ENCODE assay signal across 14 cellular contexts in genomic region chr22:32781695-32782094, GRCh38. TPM values are rescaled to one million over a fixed set of nuclear protein-coding genes. Genes with fewer than 3 reads are reported as not detected.
"Had no signal": no experiment of that assay in that cellular context is flagged by ENCODE, and none has a peak within 500 bp of the region (broad histone marks: within the 10 kb centered on the region; RNA-seq: fewer than 3 reads in every experiment).

No MANE protein-coding gene starts in this region.

- H3K27ac ChIP-seq: body of pancreas, gastrocnemius medialis, neural progenitor cell, pancreas had no signal

- H3K9ac ChIP-seq: neural progenitor cell had no signal

- H3K27me3 Mint-ChIP-seq: type B pancreatic cell had no signal

- H3K4me1 Mint-ChIP-seq: activated CD4-positive, alpha-beta T cell treated with anti-CD3 and anti-CD28 coated beads, Interleukin-2, amount 10 ng/mL, durations not matched to agents 24 days and 14 days; activated T-helper 17 cell treated with anti-CD3 and anti-CD28 coated beads, Interleukin-2, amount 50 U/mL, for 72 hours; stimulated activated effector memory CD8-positive, alpha-beta T cell treated with anti-CD3 and anti-CD28 coated beads, Interleukin-12 subunit alpha, Interleukin-12 subunit beta, amount 100 ng/mL, for 72 hours had no signal

- H3K4me3 Mint-ChIP-seq: activated CD4-positive, alpha-beta T cell treated with anti-CD3 and anti-CD28 coated beads, Interleukin-2, amount 10 ng/mL, durations not matched to agents 24 days and 14 days; activated naive CD4-positive, alpha-beta T cell treated with anti-CD3 and anti-CD28 coated beads for 36 hours; activated T-helper 17 cell treated with anti-CD3 and anti-CD28 coated beads, Interleukin-2, amount 50 U/mL, for 72 hours; neural progenitor cell; stimulated activated effector memory CD8-positive, alpha-beta T cell treated with anti-CD3 and anti-CD28 coated beads, Interleukin-12 subunit alpha, Interleukin-12 subunit beta, amount 100 ng/mL, for 72 hours; T-helper 1 cell treated with Interleukin-12 subunit alpha and Interleukin-12 subunit beta and Interleukin-4 antibody, amounts not matched to agents 30 μg/mL and 1 μg/mL, for 36 hours; type B pancreatic cell; WTC11 had no signal

- DNase-seq: activated CD4-positive, alpha-beta T cell treated with anti-CD3 and anti-CD28 coated beads, Interleukin-2, amount 10 ng/mL, durations not matched to agents 24 days and 14 days; activated naive CD4-positive, alpha-beta T cell treated with anti-CD3 and anti-CD28 coated beads for 36 hours; adrenal gland; body of pancreas; dermis blood vessel endothelial cell; gastrocnemius medialis; pancreas; small intestine had no signal

- H3K9me3 ChIP-seq: adrenal gland, body of pancreas, gastrocnemius medialis, pancreas had no signal

- H3K27ac Mint-ChIP-seq: activated CD4-positive, alpha-beta T cell treated with anti-CD3 and anti-CD28 coated beads, Interleukin-2, amount 10 ng/mL, durations not matched to agents 24 days and 14 days; activated naive CD4-positive, alpha-beta T cell treated with anti-CD3 and anti-CD28 coated beads for 36 hours; activated T-helper 17 cell treated with anti-CD3 and anti-CD28 coated beads, Interleukin-2, amount 50 U/mL, for 72 hours; neural progenitor cell; stimulated activated effector memory CD8-positive, alpha-beta T cell treated with anti-CD3 and anti-CD28 coated beads, Interleukin-12 subunit alpha, Interleukin-12 subunit beta, amount 100 ng/mL, for 72 hours; T-helper 1 cell treated with Interleukin-12 subunit alpha and Interleukin-12 subunit beta and Interleukin-4 antibody, amounts not matched to agents 30 μg/mL and 1 μg/mL, for 36 hours; type B pancreatic cell; WTC11 had no signal

- H3K4me3 ChIP-seq: adrenal gland, body of pancreas, gastrocnemius medialis, neural progenitor cell, pancreas had no signal

- ATAC-seq: activated T-helper 17 cell treated with anti-CD3 and anti-CD28 coated beads, Interleukin-2, amount 50 U/mL, for 72 hours; body of pancreas; pancreas; stimulated activated effector memory CD8-positive, alpha-beta T cell treated with anti-CD3 and anti-CD28 coated beads, Interleukin-12 subunit alpha, Interleukin-12 subunit beta, amount 100 ng/mL, for 72 hours; WTC11 had no signal

- H3K9me3 Mint-ChIP-seq: activated CD4-positive, alpha-beta T cell treated with anti-CD3 and anti-CD28 coated beads, Interleukin-2, amount 10 ng/mL, durations not matched to agents 24 days and 14 days; activated naive CD4-positive, alpha-beta T cell treated with anti-CD3 and anti-CD28 coated beads for 36 hours; activated T-helper 17 cell treated with anti-CD3 and anti-CD28 coated beads, Interleukin-2, amount 50 U/mL, for 72 hours; neural progenitor cell; stimulated activated effector memory CD8-positive, alpha-beta T cell treated with anti-CD3 and anti-CD28 coated beads, Interleukin-12 subunit alpha, Interleukin-12 subunit beta, amount 100 ng/mL, for 72 hours; T-helper 1 cell treated with Interleukin-12 subunit alpha and Interleukin-12 subunit beta and Interleukin-4 antibody, amounts not matched to agents 30 μg/mL and 1 μg/mL, for 36 hours; type B pancreatic cell; WTC11 had no signal

- H3K36me3 ChIP-seq: adrenal gland, gastrocnemius medialis, neural progenitor cell, pancreas had no signal

- H3K36me3 Mint-ChIP-seq: neural progenitor cell; stimulated activated effector memory CD8-positive, alpha-beta T cell treated with anti-CD3 and anti-CD28 coated beads, Interleukin-12 subunit alpha, Interleukin-12 subunit beta, amount 100 ng/mL, for 72 hours; type B pancreatic cell; WTC11 had no signal

RNA-seq across cellular contexts. Expression of gene TIMP3, which starts 19.8 kb away (rescaled TPM):
- total RNA-seq: activated CD4-positive, alpha-beta T cell treated with anti-CD3 and anti-CD28 coated beads, Interleukin-2, amount 10 ng/mL, durations not matched to agents 24 days and 14 days; activated naive CD4-positive, alpha-beta T cell treated with anti-CD3 and anti-CD28 coated beads for 36 hours; activated T-helper 17 cell treated with anti-CD3 and anti-CD28 coated beads, Interleukin-2, amount 50 U/mL, for 72 hours had no signal
